In genomic region chr2:194095359-194095758, GRCh38 we compare ENCODE assay signal across 2 cellular contexts.
TF ChIP-seq lines count a peak whose summit lies in the region.

No MANE protein-coding gene starts in this region.

TF ChIP-seq in IMR-90, 13 proteins besides CTCF, POLR2A, EP300 and RAD21:
- TF ChIP-seq NFE2L2 (IDR thresholded peaks at IDR 0.05; ENCODE audit: low read depth, low read length): no peak
- TF ChIP-seq CEBPB (IDR thresholded peaks at IDR 0.05; ENCODE audit: low read depth, low read length): 0 out of 2 replicates have a peak, but pooled peaks have one; percentile 4

TF ChIP-seq in GM12878, 131 proteins besides CTCF, POLR2A, EP300 and RAD21:
- peak; percentile 57; the same call in 1 of the 2 replicates for TF ChIP-seq ATF7 (IDR thresholded peaks at IDR 0.05; ENCODE audit: low read depth)
- TF ChIP-seq NFXL1 (IDR thresholded peaks at IDR 0.05; ENCODE audit: borderline replicate concordance): no peak
- TF ChIP-seq PAX5 (IDR thresholded peaks at IDR 0.05; ENCODE audit: borderline replicate concordance, low read depth, low read length): no peak
- no peak for TF ChIP-seq MEF2B (IDR thresholded peaks at IDR 0.05; ENCODE audit: partially characterized antibody, poor library complexity, severe bottlenecking)
